3 cellular contexts compared by ENCODE assay signal in the genomic region with DNA sequence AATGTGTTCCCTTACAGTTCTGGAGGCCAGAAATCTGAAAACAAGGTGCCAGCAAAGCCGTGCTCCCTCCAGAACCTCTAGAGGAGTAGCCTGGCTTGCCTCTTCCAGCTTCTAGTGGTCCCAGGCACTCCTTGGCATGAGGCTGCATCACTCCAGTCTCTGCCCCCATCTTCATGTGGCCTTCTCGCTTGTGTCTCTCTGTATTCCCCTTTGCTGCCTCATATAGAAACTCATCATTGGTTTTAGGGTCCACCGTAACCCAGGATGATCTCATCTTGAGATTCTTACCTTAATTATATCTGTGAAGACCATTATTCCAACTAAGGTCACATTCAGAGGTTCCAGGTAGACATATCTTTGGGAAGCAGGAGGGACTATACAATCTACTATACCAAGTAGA.
TF ChIP-seq lines count a peak whose summit lies in the region.

No MANE protein-coding gene starts in this region.

TF ChIP-seq in IMR-90, 13 proteins besides CTCF, POLR2A, EP300 and RAD21:
- TF ChIP-seq RFX5 (IDR thresholded peaks at IDR 0.05; ENCODE audit: low read depth, low read length) (no peak), SMC3 (IDR thresholded peaks at IDR 0.05; ENCODE audit: low read depth, low read length) (no peak), RCOR1 (IDR thresholded peaks at IDR 0.05; ENCODE audit: insufficient replicate concordance, low read length) (no peak), MAZ (IDR thresholded peaks at IDR 0.05; ENCODE audit: borderline replicate concordance, low read depth, low read length) (no peak), CHD1 (IDR thresholded peaks at IDR 0.05; ENCODE audit: low read depth, low read length) (no peak), CEBPB (IDR thresholded peaks at IDR 0.05; ENCODE audit: low read depth, low read length) (no peak), MAFK (IDR thresholded peaks at IDR 0.05; ENCODE audit: low read depth, low read length) (no peak)

TF ChIP-seq in GM12878, 131 proteins besides CTCF, POLR2A, EP300 and RAD21:
- TF ChIP-seq BHLHE40 (IDR thresholded peaks at IDR 0.05; ENCODE audit: borderline replicate concordance in 1 of 2, low read depth in 2 of 2, low read length in 1 of 2) (no peak), MXI1 (IDR thresholded peaks at IDR 0.05; ENCODE audit: low read depth, low read length) (no peak), USF2 (IDR thresholded peaks at IDR 0.05; ENCODE audit: borderline replicate concordance, low read depth, low read length) (no peak), NBN (IDR thresholded peaks at IDR 0.05) (no peak), NFXL1 (IDR thresholded peaks at IDR 0.05; ENCODE audit: borderline replicate concordance) (no peak), NFIC (IDR thresholded peaks at IDR 0.05; ENCODE audit: low read depth, low read length) (no peak), TARDBP (IDR thresholded peaks at IDR 0.05; ENCODE audit: borderline replicate concordance) (no peak), ZZZ3 (IDR thresholded peaks at IDR 0.05; ENCODE audit: control insufficient read depth, insufficient read length, low read depth) (no peak), SIN3A (IDR thresholded peaks at IDR 0.05; ENCODE audit: low read depth, low read length) (no peak)
- TF ChIP-seq, protein P1, sequence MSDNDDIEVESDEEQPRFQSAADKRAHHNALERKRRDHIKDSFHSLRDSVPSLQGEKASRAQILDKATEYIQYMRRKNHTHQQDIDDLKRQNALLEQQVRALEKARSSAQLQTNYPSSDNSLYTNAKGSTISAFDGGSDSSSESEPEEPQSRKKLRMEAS (IDR thresholded peaks at IDR 0.05; ENCODE audit: low read depth, low read length): no peak

TF ChIP-seq in HEK293T, 16 proteins besides CTCF, POLR2A, EP300 and RAD21:
- TF ChIP-seq ELF4 (IDR thresholded peaks at IDR 0.05) (no peak), ARNT (IDR thresholded peaks at IDR 0.05) (no peak), BHLHE40 (IDR thresholded peaks at IDR 0.05; ENCODE audit: borderline replicate concordance) (no peak), TARDBP (IDR thresholded peaks at IDR 0.05) (no peak), PKNOX1 (IDR thresholded peaks at IDR 0.05) (no peak), HDGF (IDR thresholded peaks at IDR 0.05; ENCODE audit: borderline replicate concordance) (no peak), SP1 (IDR thresholded peaks at IDR 0.05) (no peak), L3MBTL2 (conservative IDR thresholded peaks at IDR 0.05) (no peak), SUZ12 (IDR thresholded peaks at IDR 0.05) (no peak), FOXA1 (IDR thresholded peaks at IDR 0.05) (no peak), LEF1 (IDR thresholded peaks at IDR 0.05; ENCODE audit: borderline replicate concordance) (no peak), CTBP1 (IDR thresholded peaks at IDR 0.05; ENCODE audit: borderline replicate concordance) (no peak), ZNF384 (IDR thresholded peaks at IDR 0.05) (no peak), NFRKB (IDR thresholded peaks at IDR 0.05) (no peak)
